In genomic region chr19:46133777-46134231, GRCh38 we compare ENCODE assay signal across 10 cellular contexts. TPM values are rescaled to one million over a fixed set of nuclear protein-coding genes. Genes with fewer than 3 reads are reported as not detected.
A peak's percentile ranks its signal among the peaks of the same experiment; 100 is the strongest.
DNase-seq lines count a peak whose midpoint lies in the region; ATAC-seq and TF ChIP-seq lines count a peak whose summit lies in the region.
"Had no signal": no experiment of that assay in that cellular context is flagged by ENCODE, and none has a peak within 500 bp of the region (broad histone marks: within the 10 kb centered on the region; RNA-seq: fewer than 3 reads in every experiment).

No MANE protein-coding gene starts in this region.

- H3K9me3 ChIP-seq in NT2/D1 (ENCODE audit: insufficient read depth, low read length) = peaks cover 36% of the 10 kb centered on the region
- H3K9me3 ChIP-seq in thoracic aorta = no peaks in the 10 kb centered on the region

- no peaks in the 10 kb centered on the region for H3K36me3 ChIP-seq in NT2/D1 (ENCODE audit: insufficient read depth, insufficient read length, low read length)
- no peaks in the 10 kb centered on the region for H3K36me3 ChIP-seq in thoracic aorta

- TF ChIP-seq CTCF in thoracic aorta (IDR thresholded peaks at IDR 0.05) = no peak

- H3K4me1 ChIP-seq in NT2/D1 (ENCODE audit: insufficient read depth, insufficient read length) (no peaks in the 10 kb centered on the region), thoracic aorta (ENCODE audit: control insufficient read depth in 1 of 2, low read depth in 2 of 2) (peaks cover 15 to 21% of the 10 kb centered on the region in 2 donors)

- H3K27me3 ChIP-seq in NT2/D1 (ENCODE audit: insufficient read depth, insufficient read length) (no peaks in the 10 kb centered on the region), thoracic aorta (replicated peaks; ENCODE audit: insufficient read depth) (no peaks in the 10 kb centered on the region)

- no peak for ATAC-seq in thoracic aorta (ENCODE audit: insufficient number of reproducible peaks, low FRiP score, low read depth)
- ATAC-seq: left colon had no signal

- DNase-seq in NT2/D1 (ENCODE audit: low read depth, low spot score) (peak; percentile 6), lung microvascular endothelial cell (ENCODE audit: low read depth in 2 of 2) (peak; percentile 6 to 18), thoracic aorta (ENCODE audit: low spot score) (no peak), NK-92 (lab: John Stamatoyannopoulos, UW; ENCODE audit: unreplicated experiment) (no peak)
- DNase-seq in activated CD4-positive, alpha-beta T cell treated with anti-CD3 and anti-CD28 coated beads, Interleukin-2, amount 50 U/mL, for 1 hour = no peak
- DNase-seq in stimulated activated CD4-positive, alpha-beta T cell treated with anti-CD3 and anti-CD28 coated beads, Interleukin-12 subunit alpha, Interleukin-12 subunit beta, amount 100 ng/mL, for 4 hours = no peak
- DNase-seq: NCI-H187 had no signal

- H3K27ac ChIP-seq in cingulate gyrus (ENCODE audit: low read depth, low read length) = peak overlapping the region; percentile 92
- peak overlapping the region; percentile 73 to 89 for H3K27ac ChIP-seq in thoracic aorta

- H3K4me3 ChIP-seq in NT2/D1 (ENCODE audit: insufficient read length, low read depth) (no peak overlapping the region), thoracic aorta (no peak overlapping the region)

- no peak overlapping the region for H3K9ac ChIP-seq in NT2/D1 (ENCODE audit: insufficient read length, low read depth)

RNA-seq across cellular contexts. Expression of gene IGFL3, which starts 9.3 kb away (rescaled TPM):
- total RNA-seq in lung microvascular endothelial cell = not detected in 2 replicates
- total RNA-seq in thoracic aorta = not detected
- total RNA-seq: activated CD8-positive, alpha-beta memory T cell treated with anti-CD3 and anti-CD28 coated beads for 36 hours; left colon had no signal

RNA-seq across cellular contexts. Expression of gene IGFL2, which starts 14.2 kb away (rescaled TPM):
- not detected in 2 replicates for total RNA-seq in lung microvascular endothelial cell
- total RNA-seq in thoracic aorta = under 1 TPM; 0.54 to 0.85 TPM
- total RNA-seq: activated CD8-positive, alpha-beta memory T cell treated with anti-CD3 and anti-CD28 coated beads for 36 hours; left colon had no signal

Comparison
In these comparisons a context has a peak if more than half of its experiments do, and no peak if none do; other contexts are left out.
1. DNase-seq: peak in NT2/D1 (single experiment) and lung microvascular endothelial cell (2 of 2); none in thoracic aorta (single experiment), NK-92 (single experiment), activated CD4-positive, alpha-beta T cell treated with anti-CD3 and anti-CD28 coated beads, Interleukin-2, amount 50 U/mL, for 1 hour (single experiment) and stimulated activated CD4-positive, alpha-beta T cell treated with anti-CD3 and anti-CD28 coated beads, Interleukin-12 subunit alpha, Interleukin-12 subunit beta, amount 100 ng/mL, for 4 hours (single experiment).